ENCODE assay signal across 25 cellular contexts in the genomic region with DNA sequence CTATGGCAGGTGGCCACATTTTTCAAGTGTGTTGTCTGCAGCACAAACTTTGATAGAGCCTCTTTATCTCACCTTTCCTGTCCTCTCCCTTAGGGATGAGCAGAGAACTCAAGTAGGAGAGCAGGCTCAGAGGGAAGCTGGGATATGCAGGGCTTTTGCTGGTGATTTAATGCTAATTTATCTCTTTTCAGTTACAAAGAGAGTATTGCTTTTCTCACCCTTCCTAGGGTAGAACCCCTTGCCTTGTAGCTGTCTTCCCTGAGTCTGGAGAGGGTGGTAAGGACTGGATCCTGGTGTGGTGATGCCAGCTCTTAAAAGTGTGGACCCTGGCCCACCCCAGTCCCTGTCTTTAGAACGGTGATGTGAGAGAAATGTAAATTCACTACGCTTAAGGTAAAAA.
A peak's percentile ranks its signal among the peaks of the same experiment; 100 is the strongest.
DNase-seq lines count a peak whose midpoint lies in the region; ATAC-seq and TF ChIP-seq lines count a peak whose summit lies in the region.
"Had no signal": no experiment of that assay in that cellular context is flagged by ENCODE, and none has a peak within 500 bp of the region (broad histone marks: within the 10 kb centered on the region; RNA-seq: fewer than 3 reads in every experiment).

No MANE protein-coding gene starts in this region.

- no peak overlapping the region for H2AFZ ChIP-seq in osteoblast (ENCODE audit: low read length)

- ATAC-seq in GM19324 (IDR thresholded peaks at IDR 0.05; ENCODE audit: low FRiP score, unreplicated experiment), result no peak
- ATAC-seq: CD8-positive, alpha-beta T cell; GM12878; HepG2 had no signal

- no peaks in the 10 kb centered on the region for H3K79me2 ChIP-seq in osteoblast (ENCODE audit: insufficient read depth, low read length)

- no peak overlapping the region for H3K4me2 ChIP-seq in osteoblast (ENCODE audit: insufficient read depth, low read length)

- TF ChIP-seq CTCF in osteoblast (IDR thresholded peaks at IDR 0.05; ENCODE audit: extremely low read depth, low read depth, low read length), result no peak

- no peak overlapping the region for H3K27ac ChIP-seq in osteoblast (ENCODE audit: low read depth, low read length)
- H3K27ac ChIP-seq: 22Rv1, C4-2B, SJSA1 had no signal

- no peaks in the 10 kb centered on the region for H3K27me3 ChIP-seq in NT2/D1 (ENCODE audit: insufficient read depth, insufficient read length)
- no peaks in the 10 kb centered on the region for H3K27me3 ChIP-seq in osteoblast (ENCODE audit: insufficient read depth, low read length)
- H3K27me3 ChIP-seq: SJSA1 had no signal

- H3K36me3 ChIP-seq in NT2/D1 (ENCODE audit: insufficient read depth, insufficient read length, low read length) (no peaks in the 10 kb centered on the region), osteoblast (ENCODE audit: insufficient read depth, low read length) (no peaks in the 10 kb centered on the region)
- H3K36me3 ChIP-seq: SJSA1 had no signal

- H4K20me1 ChIP-seq in osteoblast (ENCODE audit: insufficient read depth, low read length), result no peaks in the 10 kb centered on the region

- no peak overlapping the region for H3K9ac ChIP-seq in NT2/D1 (ENCODE audit: insufficient read length, low read depth)

- H3K4me3 ChIP-seq in NT2/D1 (ENCODE audit: insufficient read length, low read depth) (no peak overlapping the region), osteoblast (ENCODE audit: insufficient read depth, low read length) (no peak overlapping the region)
- H3K4me3 ChIP-seq: GM12878, SJSA1 had no signal

- H3K9me3 ChIP-seq in NT2/D1 (ENCODE audit: insufficient read depth, low read length), result no peaks in the 10 kb centered on the region
- H3K9me3 ChIP-seq in osteoblast (ENCODE audit: low read depth, low read length), result no peaks in the 10 kb centered on the region
- H3K9me3 ChIP-seq: Caco-2, SJSA1 had no signal

- peak; percentile 54 for DNase-seq in NCI-H187 treated with DMSO at 0.1 percent for 48 hours (lab: John Stamatoyannopoulos, UW)
- DNase-seq in NCI-H187 (lab: John Stamatoyannopoulos, UW), result no peak
- peak; percentile 53 for DNase-seq in NCI-H1105 treated with DMSO at 0.1 percent for 48 hours (lab: John Stamatoyannopoulos, UW)
- peak; percentile 61 for DNase-seq in NT2/D1 (ENCODE audit: low read depth, low spot score)
- DNase-seq in iPS-NIHi7 (ENCODE audit: extremely low spot score), result peak; percentile 18
- DNase-seq in osteoblast (ENCODE audit: insufficient read length, low spot score, missing footprints), result no peak
- no peak for DNase-seq in HUDEP-2 (lab: John Stamatoyannopoulos, UW; ENCODE audit: unreplicated experiment in 76 of 76)
- DNase-seq: Caco-2; CD8-positive, alpha-beta T cell; GDM1; Karpas-422; NCI-H1092; NCI-H1436 treated with DMSO at 0.1 percent for 48 hours; NCI-H2081; NCI-H446 treated with DMSO at 0.1 percent for 48 hours; NCI-H69; NK-92 treated with Interleukin-12 subunit alpha and Interleukin-12 subunit beta, amount 100 ng/mL, for 24 hours; Right ventricle myocardium superior; RPMI8226 had no signal

- H3K4me1 ChIP-seq in NT2/D1 (ENCODE audit: insufficient read depth, insufficient read length), result no peaks in the 10 kb centered on the region
- no peaks in the 10 kb centered on the region for H3K4me1 ChIP-seq in osteoblast (ENCODE audit: insufficient read depth, low read length)
- H3K4me1 ChIP-seq: Caco-2, SJSA1 had no signal

Comparison
In these comparisons a context has a peak if more than half of its experiments do, and no peak if none do; other contexts are left out.
1. DNase-seq: peak in NCI-H187 treated with DMSO at 0.1 percent for 48 hours (single experiment), NCI-H1105 treated with DMSO at 0.1 percent for 48 hours (single experiment), NT2/D1 (single experiment) and iPS-NIHi7 (single experiment); none in NCI-H187 (0 of 2), osteoblast (single experiment) and HUDEP-2 (0 of 76).